Comparison of ENCODE assay signal across 33 cellular contexts in the genomic region with DNA sequence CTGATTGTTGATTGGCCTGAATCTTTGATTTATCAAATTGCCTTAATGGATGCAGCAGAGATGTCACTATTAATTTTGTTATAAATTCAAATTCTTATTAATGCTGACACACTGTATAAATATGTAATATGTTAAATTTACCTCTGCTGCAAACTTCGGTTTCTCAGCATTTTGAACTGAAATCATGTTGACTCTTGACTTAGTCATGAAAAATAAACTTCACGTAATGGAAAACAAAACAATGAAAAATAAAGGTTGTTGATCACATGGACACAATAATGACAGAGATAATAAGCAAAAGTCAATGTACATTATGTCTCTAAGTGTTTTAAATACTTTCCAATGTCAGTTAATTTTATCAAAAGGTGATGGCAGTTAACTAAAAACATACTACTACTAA.
"Had no signal": no experiment of that assay in that cellular context is flagged by ENCODE, and none has a peak within 500 bp of the region (broad histone marks: within the 10 kb centered on the region; RNA-seq: fewer than 3 reads in every experiment).

No MANE protein-coding gene starts in this region.

- ATAC-seq: activated CD4-positive, alpha-beta T cell treated with anti-CD3 and anti-CD28 coated beads for 36 hours; activated T-cell treated with anti-CD3 and anti-CD28 coated beads, Interleukin-2, amount 50 U/mL, for 4 hours; activated T-helper 17 cell treated with anti-CD3 and anti-CD28 coated beads, Interleukin-2, amount 50 U/mL, for 72 hours; body of pancreas; foreskin keratinocyte; gastrocnemius medialis; heart left ventricle; T-helper 17 cell had no signal

- H3K27ac ChIP-seq: body of pancreas, breast epithelium, cardiac muscle cell, coronary artery, esophagus muscularis mucosa, foreskin keratinocyte, gastrocnemius medialis, heart left ventricle had no signal

- H3K36me3 ChIP-seq: breast epithelium, cardiac muscle cell, esophagus muscularis mucosa, gastrocnemius medialis, heart left ventricle had no signal

- H3K4me3 ChIP-seq: body of pancreas, breast epithelium, cardiac muscle cell, coronary artery, dorsolateral prefrontal cortex, esophagus muscularis mucosa, gastrocnemius medialis, heart left ventricle had no signal

- DNase-seq: activated CD4-positive, alpha-beta memory T cell treated with anti-CD3 and anti-CD28 coated beads, Interleukin-2, amount 10 ng/mL, durations not matched to agents 7 days and 5 days; activated CD4-positive, alpha-beta T cell treated with anti-CD3 and anti-CD28 coated beads for 36 hours; activated CD4-positive, alpha-beta T cell treated with anti-CD3 and anti-CD28 coated beads, Interleukin-2, amount 10 ng/mL, durations not matched to agents 24 days and 14 days; activated CD4-positive, CD25-positive, alpha-beta regulatory T cell; activated CD4-positive, CD25-positive, alpha-beta regulatory T cell treated with anti-CD3 and anti-CD28 coated beads, Interleukin-2, amount 50 U/mL, for 72 hours; activated CD8-positive, alpha-beta memory T cell treated with anti-CD3 and anti-CD28 coated beads, Interleukin-2, amount 50 U/mL, for 48 hours; activated effector memory CD4-positive, alpha-beta T cell treated with Interleukin-2 at 50 U/mL for 16 hours; activated gamma-delta T cell treated with Interleukin-2 at 50 U/mL for 16 hours; activated naive CD4-positive, alpha-beta T cell treated with anti-CD3 and anti-CD28 coated beads, Interleukin-2, amount 50 U/mL, for 16 hours; activated naive CD4-positive, alpha-beta T cell treated with Interleukin-2 at 50 U/mL for 16 hours; activated T-cell treated with anti-CD3 and anti-CD28 coated beads for 4 hours; activated T-cell treated with anti-CD3 and anti-CD28 coated beads, Interleukin-2, amount 50 U/mL, for 4 hours; amygdala; aorta; body of pancreas; central memory CD4-positive, alpha-beta T cell; cerebellar nuclear complex; dorsolateral prefrontal cortex; effector memory CD4-positive, alpha-beta T cell; endodermal cell; erythroblast; foreskin keratinocyte; gastrocnemius medialis; glutamatergic neuron; heart left ventricle; T-helper 1 cell; T-helper 17 cell; T1000 had no signal

- H3K27me3 ChIP-seq: body of pancreas, breast epithelium, cardiac muscle cell, dorsolateral prefrontal cortex, esophagus muscularis mucosa, foreskin keratinocyte, gastrocnemius medialis, heart left ventricle had no signal

- H3K4me1 ChIP-seq: body of pancreas, breast epithelium had no signal

- H3K9me3 ChIP-seq: body of pancreas, breast epithelium, esophagus muscularis mucosa, gastrocnemius medialis, heart left ventricle had no signal
